Comparison of ENCODE assay signal across 6 cellular contexts in the genomic region with DNA sequence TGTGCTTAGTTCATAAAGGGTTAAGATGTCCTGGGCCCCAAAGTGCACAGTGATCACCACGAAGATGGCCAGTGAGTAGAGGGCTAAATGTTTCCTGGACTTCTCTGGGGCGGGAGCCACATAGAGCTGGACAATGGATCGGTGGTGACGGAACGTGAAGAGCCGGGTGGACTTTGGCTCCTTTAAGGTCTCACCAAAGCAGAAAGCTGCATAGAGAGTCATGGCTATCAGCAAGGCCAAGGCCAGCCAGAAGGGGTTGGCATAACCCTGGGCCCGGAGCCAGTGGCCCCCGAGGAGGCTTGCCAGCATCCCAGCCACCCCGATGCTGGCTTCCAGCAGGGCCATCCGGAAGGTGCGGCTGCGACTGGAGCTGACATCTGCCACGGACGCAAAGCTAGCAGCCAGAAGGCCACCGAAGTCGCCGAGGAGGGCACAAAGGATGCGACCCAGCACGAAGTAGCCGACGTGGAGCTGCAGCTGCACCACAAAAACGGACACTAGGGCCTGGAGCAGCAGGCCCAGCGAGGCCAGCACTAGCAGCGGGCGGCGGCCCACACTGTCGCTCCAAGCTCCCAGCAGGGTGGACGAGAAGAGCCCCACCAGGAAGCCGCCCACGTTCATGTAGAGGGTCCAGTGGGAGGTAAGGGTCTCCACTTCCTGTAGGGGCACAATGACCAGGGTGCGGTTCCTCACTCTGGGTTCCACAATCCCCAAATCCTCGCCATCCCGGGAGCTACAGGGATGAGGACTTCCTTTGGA. TPM values are rescaled to one million over a fixed set of nuclear protein-coding genes. Genes with fewer than 3 reads are reported as not detected.
DNase-seq lines count a peak whose midpoint lies in the region; ATAC-seq and TF ChIP-seq lines count a peak whose summit lies in the region.

No MANE protein-coding gene starts in this region.

- intact Hi-C loops in heart left ventricle (cut with DNase I) (no loop called here), transverse colon (cut with DNase I; ENCODE audit: low total_unique reads) (no loop called here)

- H3K27me3 ChIP-seq in heart left ventricle (no peaks in the 10 kb centered on the region), transverse colon (no peaks in the 10 kb centered on the region)

- no peaks in the 10 kb centered on the region for H3K9me3 Mint-ChIP-seq in activated T-cell treated with anti-CD3 and anti-CD28 coated beads, Interleukin-2, amount 50 U/mL, for 4 hours

- no peak for TF ChIP-seq POLR2A in heart left ventricle (IDR thresholded peaks at IDR 0.05)
- TF ChIP-seq POLR2A in transverse colon (IDR thresholded peaks at IDR 0.05), result no peak

- ATAC-seq in activated T-cell treated with anti-CD3 and anti-CD28 coated beads, Interleukin-2, amount 50 U/mL, for 4 hours, result no peak
- ATAC-seq in heart left ventricle, result peak in 2 of 4 donors; percentile 10 to 22

- H3K36me3 ChIP-seq in heart left ventricle (peaks cover 0 to 28% (median 14%) of the 10 kb centered on the region in 9 donors), transverse colon (no peaks in the 10 kb centered on the region)

- TF ChIP-seq CTCF in heart left ventricle (IDR thresholded peaks at IDR 0.05) (no peak), transverse colon (IDR thresholded peaks at IDR 0.05) (no peak)

- H3K27me3 Mint-ChIP-seq in activated T-cell treated with anti-CD3 and anti-CD28 coated beads, Interleukin-2, amount 50 U/mL, for 4 hours (ENCODE audit: low read depth), result peaks cover 9% of the 10 kb centered on the region

- H3K4me3 ChIP-seq in heart left ventricle, result peak overlapping the region; percentile 58 to 88 (median 70)
- peak overlapping the region in 3 of 4 donors; percentile 57 to 75 (median 73) for H3K4me3 ChIP-seq in transverse colon

- H3K4me3 Mint-ChIP-seq in activated T-cell treated with anti-CD3 and anti-CD28 coated beads, Interleukin-2, amount 50 U/mL, for 4 hours, result peak overlapping the region; percentile 81

- WGBS in heart left ventricle, 4 donors, result 55 to 64% (median 59%) methylated on average over 20 to 33 of the region's 33 CpGs
- WGBS in transverse colon (ENCODE audit: low coverage in 1 of 2), 2 donors, result 54% methylated on average over 26 of the region's 33 CpGs; no CpG with 5 or more reads in 1 of the 2 donors

- TF ChIP-seq EP300 in transverse colon (IDR thresholded peaks at IDR 0.05; ENCODE audit: low read depth), result no peak

- peaks cover 0 to 53% (median 9%) of the 10 kb centered on the region in 12 donors for H3K4me1 ChIP-seq in heart left ventricle
- peaks cover 3 to 26% (median 22%) of the 10 kb centered on the region in 4 donors for H3K4me1 ChIP-seq in transverse colon

- peaks cover 4% of the 10 kb centered on the region for H3K4me1 Mint-ChIP-seq in activated T-cell treated with anti-CD3 and anti-CD28 coated beads, Interleukin-2, amount 50 U/mL, for 4 hours (ENCODE audit: low read depth)

- in situ Hi-C loops in transverse colon (cut with MboI; ENCODE audit: low pct_ligation_motif_present in 1 of 4, low pct_unique_long_range_greater_than_20kb in 1 of 4, low sequenced_read_pairs in 3 of 4), result no loop called here

- H3K27ac ChIP-seq in heart left ventricle (peak overlapping the region in 6 of 12 donors; percentile 9 to 71 (median 48)), transverse colon (peak overlapping the region in 3 of 4 donors; percentile 63 to 77 (median 65))

- H3K36me3 Mint-ChIP-seq in activated T-cell treated with anti-CD3 and anti-CD28 coated beads, Interleukin-2, amount 50 U/mL, for 4 hours (ENCODE audit: insufficient read depth), result no peaks in the 10 kb centered on the region

- no peak for DNase-seq in activated T-cell treated with anti-CD3 and anti-CD28 coated beads, Interleukin-2, amount 50 U/mL, for 4 hours
- DNase-seq in activated T-cell treated with anti-CD3 and anti-CD28 coated beads for 4 hours (no peak), heart left ventricle (no peak), transverse colon (no peak), NCI-H2107 treated with DMSO at 0.1 percent for 48 hours (lab: John Stamatoyannopoulos, UW; ENCODE audit: unreplicated experiment) (no peak), midbrain (lab: John Stamatoyannopoulos, UW) (no peak)

- no peaks in the 10 kb centered on the region for H3K9me3 ChIP-seq in heart left ventricle
- no peaks in the 10 kb centered on the region for H3K9me3 ChIP-seq in transverse colon

RNA-seq across cellular contexts. Expression of a gene that starts 1.0 kb away (rescaled TPM):
- total RNA-seq in activated T-cell treated with anti-CD3 and anti-CD28 coated beads, Interleukin-2, amount 50 U/mL, for 4 hours, result 1 to 10 TPM; 4.8 to 5.3 (median 4.9) TPM
- total RNA-seq in heart left ventricle (10 to 100 TPM in 2 of 9 donors, 1 to 10 TPM in 7; 3.4 to 13.9 (median 4.7) TPM), transverse colon (10 to 100 TPM in 2 of 4 donors, 1 to 10 TPM in 2; 7.5 to 15.9 (median 11.0) TPM)
- polyA plus RNA-seq in heart left ventricle, result 1 to 10 TPM; 2.6 to 3.7 TPM

RNA-seq across cellular contexts. Expression of a gene that starts 33.5 kb away (rescaled TPM):
- total RNA-seq in activated T-cell treated with anti-CD3 and anti-CD28 coated beads, Interleukin-2, amount 50 U/mL, for 4 hours, result 10 to 100 TPM; 28.5 to 30.9 (median 29.2) TPM
- total RNA-seq in heart left ventricle, result 10 to 100 TPM in 4 of 9 donors, 1 to 10 TPM in 5; 4.7 to 11.3 (median 8.5) TPM
- 1 to 10 TPM; 3.7 to 4.4 TPM for polyA plus RNA-seq in heart left ventricle
- 10 to 100 TPM in 2 of 4 donors, 1 to 10 TPM in 2; 6.0 to 22.1 (median 9.5) TPM for total RNA-seq in transverse colon

RNA-seq across cellular contexts. Expression of a gene that starts 34.9 kb away (rescaled TPM):
- total RNA-seq in activated T-cell treated with anti-CD3 and anti-CD28 coated beads, Interleukin-2, amount 50 U/mL, for 4 hours, result 1 to 10 TPM in 1 of 3 donors, under 1 TPM in 2; 0.60 to 1.1 (median 0.94) TPM
- total RNA-seq in heart left ventricle (100 to 1,000 TPM in 2 of 9 donors, 10 to 100 TPM in 7; 28.0 to 120 (median 67.3) TPM), transverse colon (not detected)
- polyA plus RNA-seq in heart left ventricle, result 10 to 100 TPM; 16.9 to 29.5 TPM

RNA-seq across cellular contexts. Expression of a gene that starts 40.0 kb away (rescaled TPM):
- not detected for total RNA-seq in activated T-cell treated with anti-CD3 and anti-CD28 coated beads, Interleukin-2, amount 50 U/mL, for 4 hours
- not detected for total RNA-seq in heart left ventricle
- not detected for polyA plus RNA-seq in heart left ventricle
- not detected for total RNA-seq in transverse colon

RNA-seq across cellular contexts. Expression of a gene that starts 47.7 kb away (rescaled TPM):
- 100 to 1,000 TPM; 141 to 168 (median 150) TPM for total RNA-seq in activated T-cell treated with anti-CD3 and anti-CD28 coated beads, Interleukin-2, amount 50 U/mL, for 4 hours
- total RNA-seq in heart left ventricle (100 to 1,000 TPM; 125 to 194 (median 163) TPM), transverse colon (10 to 100 TPM; 54.9 to 95.3 (median 66.5) TPM)
- polyA plus RNA-seq in heart left ventricle, result 100 to 1,000 TPM in 1 of 2 donors, 10 to 100 TPM in 1; 97.8 to 186 TPM

Comparison
In these comparisons a context has a peak if more than half of its experiments do, and no peak if none do; other contexts are left out.
1. RNA of a gene that starts 34.9 kb away (total RNA-seq): 28.0 to 120 TPM in heart left ventricle; 0.60 to 1.1 TPM in activated T-cell treated with anti-CD3 and anti-CD28 coated beads, Interleukin-2, amount 50 U/mL, for 4 hours and not detected in transverse colon; every median in the first group is over 10 times any median in the second.